ENCODE assay signal across 8 cellular contexts in genomic region chr1:16155537-16156410, GRCh38. TPM values are rescaled to one million over a fixed set of nuclear protein-coding genes. Genes with fewer than 3 reads are reported as not detected.
DNase-seq lines count a peak whose midpoint lies in the region; ATAC-seq, FAIRE-seq and TF ChIP-seq lines count a peak whose summit lies in the region.

Gene EPHA2 (minus strand): TSS chr1:16156069. CDS start chr1:16155932, 137 bp downstream.

- peak within 1 kb of the TSS; percentile 99 for H3K4me2 ChIP-seq in HepG2 (ENCODE audit: low read depth, low read length)

- FAIRE-seq in HepG2 (lab: Jason Lieb, UNC), result peak; percentile 64

- intact Hi-C loops in natural killer cell (cut with micrococcal nuclease) (loop anchor here (5.0 kb wide), 1 partner anchor 33 kb away; no protein-coding TSS in a partner anchor), HepG2 (cut with micrococcal nuclease; ENCODE audit: unreplicated experiment) (no loop called here)

- H3K9ac ChIP-seq in HepG2 (ENCODE audit: insufficient read depth, low read depth, low read length), result peak within 1 kb of the TSS; percentile 95
- H3K9ac ChIP-seq in stomach smooth muscle (ENCODE audit: low read length in 2 of 2), result peak within 1 kb of the TSS; percentile 66 to 70

- no peaks in the 10 kb centered on the region for H3K9me3 Mint-ChIP-seq in natural killer cell
- no peaks in the 10 kb centered on the region for H3K9me3 Mint-ChIP-seq in natural killer cell treated with Interleukin-12 subunit alpha and Interleukin-12 subunit beta and Interleukin-15 and Interleukin-18, amount 100 ng/mL, for 72 hours

- in situ Hi-C loops in HepG2 (cut with HindIII; ENCODE audit: extremely low pct_ligation_motif_present, low pct_unique_long_range_greater_than_20kb), result no loop called here

- WGBS in HepG2 (ENCODE audit: low lambda C conversion rate), result 0% methylated on average over 6 of the region's 89 CpGs

- H3K4me3 ChIP-seq in RWPE2 (ENCODE audit: severe bottlenecking), result peak within 1 kb of the TSS; percentile 68
- peak within 1 kb of the TSS; percentile 54 for H3K4me3 ChIP-seq in effector memory CD4-positive, alpha-beta T cell (ENCODE audit: insufficient read depth, low read depth, low read length, poor library complexity, severe bottlenecking)
- peak within 1 kb of the TSS; percentile 92 to 100 (median 95) for H3K4me3 ChIP-seq in HepG2 (replicated peaks in 1 of 3; ENCODE audit: insufficient read depth in 1 of 3, low read depth in 2 of 3, low read length in 3 of 3)
- H3K4me3 ChIP-seq in stomach smooth muscle (ENCODE audit: low read length in 2 of 2), result peak within 1 kb of the TSS; percentile 74 to 82

- H3K9me3 ChIP-seq in RWPE2 (ENCODE audit: severe bottlenecking) (no peaks in the 10 kb centered on the region), HepG2 (ENCODE audit: low read length) (no peaks in the 10 kb centered on the region), stomach smooth muscle (ENCODE audit: control insufficient read depth in 2 of 2, low read length in 2 of 2) (no peaks in the 10 kb centered on the region)
- H3K9me3 ChIP-seq in effector memory CD4-positive, alpha-beta T cell (ENCODE audit: control insufficient read depth, low read length), result no peaks in the 10 kb centered on the region

- H3K79me2 ChIP-seq in HepG2 (ENCODE audit: insufficient read depth, low read length), result peaks cover 58% of the 10 kb centered on the region

- H3K4me1 ChIP-seq in RWPE2 (ENCODE audit: insufficient read depth, poor library complexity, severe bottlenecking) (peaks cover 34% of the 10 kb centered on the region), HepG2 (ENCODE audit: insufficient read depth, low read length) (peaks cover 52% of the 10 kb centered on the region), stomach smooth muscle (ENCODE audit: control insufficient read depth, insufficient read depth, low read length) (peaks cover 41% of the 10 kb centered on the region)
- peaks cover 44% of the 10 kb centered on the region for H3K4me1 ChIP-seq in effector memory CD4-positive, alpha-beta T cell (ENCODE audit: control insufficient read depth, insufficient read depth, low read length, poor library complexity, severe bottlenecking)

- CTCF ChIA-PET in HepG2 (lab: Yijun Ruan, JAX; ENCODE audit: low intra/inter-chr PET ratio, low total read pairs), result interaction anchor here (1.0 kb wide), 1 partner anchor 32 kb away, joined by 3 read pairs; no protein-coding TSS in a partner anchor

- TF ChIP-seq POLR2A in HepG2 (IDR thresholded peaks at IDR 0.05; ENCODE audit: insufficient read depth in 1 of 2, low read depth in 2 of 2, low read length in 2 of 2), result peak; percentile 92 to 98

- TF ChIP-seq EP300 in HepG2 (IDR thresholded peaks at IDR 0.05; ENCODE audit: low read depth in 2 of 2, low read length in 2 of 2) (peak in 1 of 2 experiments; percentile 38; a peak in 1 of 4 replicates), HepG2 (CRISPR knock-in tag; IDR thresholded peaks at IDR 0.05; ENCODE audit: borderline replicate concordance) (no peak)

- POLR2A ChIA-PET in HepG2 (lab: Yijun Ruan, JAX), result interaction anchor here (1.1 to 5.9 kb wide), 14 partner anchors 9 to 537 kb away, joined by 3 to 120 read pairs (median 6); no protein-coding TSS in a partner anchor

- no peaks in the 10 kb centered on the region for H3K36me3 Mint-ChIP-seq in natural killer cell
- no peaks in the 10 kb centered on the region for H3K36me3 Mint-ChIP-seq in natural killer cell treated with Interleukin-12 subunit alpha and Interleukin-12 subunit beta and Interleukin-15 and Interleukin-18, amount 100 ng/mL, for 72 hours

- TF ChIP-seq CTCF in natural killer cell (IDR thresholded peaks at IDR 0.05) (no peak), RWPE2 (IDR thresholded peaks at IDR 0.05; ENCODE audit: poor library complexity, severe bottlenecking) (no peak), HepG2 (CRISPR knock-in tag; IDR thresholded peaks at IDR 0.05) (no peak)

- H4K20me1 ChIP-seq in HepG2 (ENCODE audit: insufficient read depth, low read length), result peaks cover 27% of the 10 kb centered on the region; the same call in 1 of the 2 replicates

- peak within 1 kb of the TSS; percentile 74 for H3K4me3 Mint-ChIP-seq in natural killer cell
- no peak within 1 kb of the TSS for H3K4me3 Mint-ChIP-seq in natural killer cell treated with Interleukin-12 subunit alpha and Interleukin-12 subunit beta and Interleukin-15 and Interleukin-18, amount 100 ng/mL, for 72 hours

- H3K27me3 ChIP-seq in RWPE2 (ENCODE audit: insufficient read depth, poor library complexity, severe bottlenecking), result no peaks in the 10 kb centered on the region
- peaks cover 3% of the 10 kb centered on the region for H3K27me3 ChIP-seq in effector memory CD4-positive, alpha-beta T cell (replicated peaks; ENCODE audit: control insufficient read depth, insufficient read depth, low read length, poor library complexity, severe bottlenecking)
- no peaks in the 10 kb centered on the region; a peak in 1 of 5 replicates for H3K27me3 ChIP-seq in HepG2 (ENCODE audit: control insufficient read depth in 1 of 2, insufficient read depth in 2 of 2, low read length in 2 of 2)
- H3K27me3 ChIP-seq in stomach smooth muscle (ENCODE audit: control insufficient read depth in 1 of 2, insufficient read depth in 2 of 2, low read length in 2 of 2), result no peaks in the 10 kb centered on the region

- peak in 2 of 3 donors; percentile 38 to 43 for ATAC-seq in natural killer cell
- no peak for ATAC-seq in natural killer cell treated with Interleukin-12 subunit alpha and Interleukin-12 subunit beta and Interleukin-15 and Interleukin-18, amount 100 ng/mL, for 72 hours
- peak; percentile 44 for ATAC-seq in RWPE2 (ENCODE audit: low read depth)
- ATAC-seq in HepG2, result peak; percentile 65

- DNase-seq in natural killer cell (no peak), RWPE2 (ENCODE audit: low spot score) (peak; percentile 94), HepG2 (ENCODE audit: low spot score) (peak; percentile 93), activated gamma-delta T cell treated with Interleukin-2 at 50 U/mL for 16 hours (no peak), DMS153 (lab: John Stamatoyannopoulos, UW) (no peak)
- DNase-seq in natural killer cell treated with Interleukin-12 subunit alpha and Interleukin-12 subunit beta and Interleukin-15 and Interleukin-18, amount 100 ng/mL, for 72 hours (ENCODE audit: low spot score), result no peak
- peak in 1 of 3 donors; percentile 15 for DNase-seq in effector memory CD4-positive, alpha-beta T cell

- no peak for TF ChIP-seq RAD21 in HepG2 (CRISPR knock-in tag; IDR thresholded peaks at IDR 0.05)

- H3K27ac ChIP-seq in RWPE2 (ENCODE audit: poor library complexity, severe bottlenecking) (peak within 1 kb of the TSS; percentile 99), HepG2 (ENCODE audit: extremely low read length, insufficient read depth, low read length) (peak within 1 kb of the TSS; percentile 86), stomach smooth muscle (ENCODE audit: low read length) (peak within 1 kb of the TSS; percentile 37)
- H3K27ac ChIP-seq in effector memory CD4-positive, alpha-beta T cell (ENCODE audit: insufficient read depth, low read length, poor library complexity, severe bottlenecking), result no peak within 1 kb of the TSS

- H3K4me1 Mint-ChIP-seq in natural killer cell, result peaks cover 21 to 53% of the 10 kb centered on the region in 2 donors
- H3K4me1 Mint-ChIP-seq in natural killer cell treated with Interleukin-12 subunit alpha and Interleukin-12 subunit beta and Interleukin-15 and Interleukin-18, amount 100 ng/mL, for 72 hours (ENCODE audit: low read depth in 2 of 2), result peaks cover 15 to 20% of the 10 kb centered on the region in 2 donors

- BruUV-seq in HepG2 (replicated peaks; lab: Mats Ljungman, UMichigan), result TSS peak; percentile 68

- H3K27ac Mint-ChIP-seq in natural killer cell, result no peak within 1 kb of the TSS
- no peak within 1 kb of the TSS for H3K27ac Mint-ChIP-seq in natural killer cell treated with Interleukin-12 subunit alpha and Interleukin-12 subunit beta and Interleukin-15 and Interleukin-18, amount 100 ng/mL, for 72 hours

- H2AFZ ChIP-seq in HepG2 (ENCODE audit: low read length), result no peak within 1 kb of the TSS

- H3K36me3 ChIP-seq in RWPE2 (ENCODE audit: low read depth), result peaks cover 53% of the 10 kb centered on the region
- H3K36me3 ChIP-seq in effector memory CD4-positive, alpha-beta T cell (ENCODE audit: control insufficient read depth, insufficient read depth, low read length), result no peaks in the 10 kb centered on the region
- peaks cover 3 to 14% of the 10 kb centered on the region in 2 experiments for H3K36me3 ChIP-seq in HepG2 (replicated peaks in 1 of 2; ENCODE audit: control insufficient read depth in 1 of 2, insufficient read depth in 2 of 2, low read length in 2 of 2)
- no peaks in the 10 kb centered on the region for H3K36me3 ChIP-seq in stomach smooth muscle (ENCODE audit: control insufficient read depth in 2 of 2, insufficient read depth in 2 of 2, low read length in 2 of 2)

- peaks cover 0 to 22% of the 10 kb centered on the region in 2 donors for H3K27me3 Mint-ChIP-seq in natural killer cell (ENCODE audit: low read depth in 2 of 2)
- H3K27me3 Mint-ChIP-seq in natural killer cell treated with Interleukin-12 subunit alpha and Interleukin-12 subunit beta and Interleukin-15 and Interleukin-18, amount 100 ng/mL, for 72 hours, result peaks cover 9 to 14% of the 10 kb centered on the region in 2 donors

RNA-seq across cellular contexts. Expression of gene EPHA2, which starts in this region (rescaled TPM):
- under 1 TPM in 1 of 3 donors, not detected in 2; 0.13 TPM for total RNA-seq in natural killer cell
- not detected for total RNA-seq in natural killer cell treated with Interleukin-12 subunit alpha and Interleukin-12 subunit beta and Interleukin-15 and Interleukin-18, amount 100 ng/mL, for 72 hours
- total RNA-seq in HepG2 (2016; rRNA removed; fragmentation: Illumina TruSeq; extraction: Trizol), result 15.5 and 33.6 TPM in 2 replicates
- total RNA-seq in HepG2 (2016; cell fraction: cytosol; rRNA removed; fragmentation: Illumina TruSeq; extraction: Trizol; ENCODE audit: low read depth), result 6.7 and 7.8 TPM in 2 replicates
- total RNA-seq in HepG2 (2016; cell fraction: insoluble cytoplasmic fraction; rRNA removed; fragmentation: Illumina TruSeq; extraction: Trizol), result 10.8 and 35.8 TPM in 2 replicates
- total RNA-seq in HepG2 (2016; cell fraction: membrane; rRNA removed; fragmentation: Illumina TruSeq; extraction: Trizol), result 14.9 and 16.9 TPM in 2 replicates
- total RNA-seq in HepG2 (2016; cell fraction: nucleus; rRNA removed; fragmentation: Illumina TruSeq; extraction: Trizol), result 41.9 and 47.9 TPM in 2 replicates
- 53.6 and 62.5 TPM in 2 replicates for polyA plus RNA-seq in HepG2 (2011; rRNA removed)
- 39.1 and 62.9 TPM in 2 replicates for polyA plus RNA-seq in HepG2 (2011; cell fraction: cytosol; rRNA removed)
- polyA plus RNA-seq in HepG2 (2011; cell fraction: nucleus; rRNA removed), result 163 and 212 TPM in 2 replicates
- polyA plus RNA-seq in HepG2 (2012), result 25.4 and 56.3 TPM in 2 replicates
- 2.1 and 2.2 TPM in 2 replicates for polyA plus RNA-seq in HepG2 (2016; cell fraction: cytosol; fragmentation: Illumina TruSeq; extraction: Trizol; ENCODE audit: low read depth)
- polyA plus RNA-seq in HepG2 (2016; cell fraction: insoluble cytoplasmic fraction; fragmentation: Illumina TruSeq; extraction: Trizol; ENCODE audit: low read depth), result 11.5 and 14.9 TPM in 2 replicates
- polyA plus RNA-seq in HepG2 (2016; cell fraction: membrane; fragmentation: Illumina TruSeq; extraction: Trizol; ENCODE audit: low read depth), result 5.7 and 6.8 TPM in 2 replicates
- 84.4 and 87.2 TPM in 2 replicates for polyA plus RNA-seq in HepG2 (2016; cell fraction: nucleus; fragmentation: Illumina TruSeq; extraction: Trizol; ENCODE audit: insufficient read depth, low read depth)
- 69.9 and 218 TPM in 2 replicates for polyA minus RNA-seq in HepG2 (2011; rRNA and poly(A)+ RNA removed; ENCODE audit: low replicate concordance)
- polyA minus RNA-seq in HepG2 (2011; cell fraction: cytosol; rRNA and poly(A)+ RNA removed), result 72.7 and 86.9 TPM in 2 replicates
- polyA minus RNA-seq in HepG2 (2011; cell fraction: nucleus; rRNA and poly(A)+ RNA removed), result 65.6 and 79.3 TPM in 2 replicates

Comparison
In these comparisons a context has a peak if more than half of its experiments do, and no peak if none do; other contexts are left out.
1. RNA of gene EPHA2 (total RNA-seq): 6.7 to 47.9 TPM in HepG2; 0.13 TPM in natural killer cell and not detected in natural killer cell treated with Interleukin-12 subunit alpha and Interleukin-12 subunit beta and Interleukin-15 and Interleukin-18, amount 100 ng/mL, for 72 hours; every median in the first group is over 4 times any median in the second.
2. Peak in ATAC-seq in natural killer cell; RNA of the gene not detected or under 1 TPM.
3. ATAC-seq: peak in RWPE2 (single experiment) and HepG2 (single experiment); none in natural killer cell treated with Interleukin-12 subunit alpha and Interleukin-12 subunit beta and Interleukin-15 and Interleukin-18, amount 100 ng/mL, for 72 hours (0 of 2).
4. DNase-seq: peak in RWPE2 (single experiment) and HepG2 (single experiment); none in natural killer cell (single experiment), natural killer cell treated with Interleukin-12 subunit alpha and Interleukin-12 subunit beta and Interleukin-15 and Interleukin-18, amount 100 ng/mL, for 72 hours (single experiment), activated gamma-delta T cell treated with Interleukin-2 at 50 U/mL for 16 hours (single experiment) and DMS153 (single experiment).
5. Peak in every context shown above with its lines, with median percentiles within 50 percentile points of each other: H3K4me3 ChIP-seq.